In the genomic region with DNA sequence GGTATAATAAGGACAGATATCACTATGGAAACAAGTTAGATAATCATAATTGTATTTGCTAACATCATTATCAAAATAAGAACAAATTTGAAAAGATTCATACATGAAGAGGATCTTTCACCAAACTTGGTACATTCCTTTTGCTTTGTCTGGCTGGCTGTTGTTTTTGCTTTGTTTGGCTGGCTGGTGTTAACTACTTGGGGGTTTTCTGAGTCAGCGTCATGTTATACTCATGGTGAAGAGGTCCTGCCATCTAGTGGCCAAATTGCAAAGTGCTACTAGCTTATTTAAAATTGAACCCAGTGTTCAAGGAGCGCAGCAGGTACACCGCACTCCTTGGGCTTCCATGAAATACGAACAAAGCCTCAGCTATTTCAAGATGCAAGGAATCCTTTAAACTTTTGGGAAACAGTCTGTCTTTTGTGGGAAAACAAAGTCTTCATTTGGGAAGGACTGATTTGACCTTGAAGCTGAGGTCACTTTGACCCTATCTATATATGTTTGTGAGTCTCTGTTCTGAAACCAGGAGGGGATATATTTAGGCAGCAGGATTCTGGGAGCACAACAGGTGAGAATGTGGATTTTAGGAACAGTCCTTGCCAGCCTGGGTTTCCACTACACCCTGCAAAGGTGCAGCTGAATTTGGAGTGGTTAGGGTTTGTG, we compare ENCODE assay signal across 9 cellular contexts.
A peak's percentile ranks its signal among the peaks of the same experiment; 100 is the strongest.
DNase-seq lines count a peak whose midpoint lies in the region; ATAC-seq and TF ChIP-seq lines count a peak whose summit lies in the region.
"Had no signal": no experiment of that assay in that cellular context is flagged by ENCODE, and none has a peak within 500 bp of the region (broad histone marks: within the 10 kb centered on the region; RNA-seq: fewer than 3 reads in every experiment).

No MANE protein-coding gene starts in this region.

- no peaks in the 10 kb centered on the region for H3K4me1 ChIP-seq in DND-41 (ENCODE audit: insufficient read depth, low read length)
- no peaks in the 10 kb centered on the region for H3K4me1 ChIP-seq in trophoblast cell (ENCODE audit: control insufficient read depth in 1 of 2, insufficient read depth in 2 of 2, low read length in 2 of 2)

- no peak overlapping the region for H2BK5ac ChIP-seq in trophoblast cell (ENCODE audit: low read depth, low read length, poor library complexity)

- H3K18ac ChIP-seq in trophoblast cell (ENCODE audit: low read length): no peak overlapping the region

- no peaks in the 10 kb centered on the region for H3K79me2 ChIP-seq in DND-41 (ENCODE audit: insufficient read depth, low read length)
- H3K79me2 ChIP-seq in trophoblast cell (ENCODE audit: control insufficient read depth, insufficient read depth, low read length, poor library complexity): no peaks in the 10 kb centered on the region

- H2AK5ac ChIP-seq in trophoblast cell (ENCODE audit: low read length): no peak overlapping the region

- WGBS in trophoblast cell (ENCODE audit: extremely low coverage, insufficient coverage, insufficient read length): no CpG with 5 or more reads among the region's 4 CpGs

- H4K12ac ChIP-seq in trophoblast cell (ENCODE audit: low read depth, low read length): no peak overlapping the region

- H3K4me3 ChIP-seq in DND-41 (ENCODE audit: low read depth in 1 of 2, low read length in 2 of 2): no peak overlapping the region
- no peak overlapping the region for H3K4me3 ChIP-seq in trophoblast cell (ENCODE audit: low read depth, low read length)

- H3K4me3 Mint-ChIP-seq in activated T-helper 1 cell treated with anti-CD3 and anti-CD28 coated beads, Interleukin-12 subunit alpha, Interleukin-12 subunit beta, Interleukin-2, Interleukin-4 antibody, amounts not matched to agents 30 ng/mL and 10 ng/mL and 1 ng/mL, durations not matched to agents 14 hours and 24 hours and 36 hours: no peak overlapping the region
- H3K4me3 Mint-ChIP-seq: activated naive CD8-positive, alpha-beta T cell treated with anti-CD3 and anti-CD28 coated beads, Interleukin-2, amount 10 ng/mL, durations not matched to agents 7 days and 5 days had no signal

- H3K27ac ChIP-seq in DND-41 (ENCODE audit: low read length) (no peak overlapping the region), trophoblast cell (ENCODE audit: low read depth, low read length) (no peak overlapping the region)

- H3K4ac ChIP-seq in trophoblast cell (ENCODE audit: low read depth, low read length): no peak overlapping the region

- H2BK120ac ChIP-seq in trophoblast cell (ENCODE audit: insufficient read depth, low read length, poor library complexity): no peak overlapping the region

- H3K36me3 ChIP-seq in DND-41 (ENCODE audit: insufficient read depth, low read length) (no peaks in the 10 kb centered on the region), trophoblast cell (ENCODE audit: control insufficient read depth in 1 of 2, insufficient read depth in 2 of 2, low read length in 2 of 2) (no peaks in the 10 kb centered on the region)

- no peaks in the 10 kb centered on the region for H3K9me3 ChIP-seq in DND-41 (ENCODE audit: insufficient read depth, low read length, severe bottlenecking)
- no peaks in the 10 kb centered on the region for H3K9me3 ChIP-seq in trophoblast cell (ENCODE audit: insufficient read depth, low read depth, low read length)

- H2BK12ac ChIP-seq in trophoblast cell (ENCODE audit: low read length): no peak overlapping the region

- no peaks in the 10 kb centered on the region for H3K9me3 Mint-ChIP-seq in activated T-helper 1 cell treated with anti-CD3 and anti-CD28 coated beads, Interleukin-12 subunit alpha, Interleukin-12 subunit beta, Interleukin-2, Interleukin-4 antibody, amounts not matched to agents 30 ng/mL and 10 ng/mL and 1 ng/mL, durations not matched to agents 14 hours and 24 hours and 36 hours
- H3K9me3 Mint-ChIP-seq: activated naive CD8-positive, alpha-beta T cell treated with anti-CD3 and anti-CD28 coated beads, Interleukin-2, amount 10 ng/mL, durations not matched to agents 7 days and 5 days had no signal

- no peaks in the 10 kb centered on the region for H3K36me3 Mint-ChIP-seq in activated T-helper 1 cell treated with anti-CD3 and anti-CD28 coated beads, Interleukin-12 subunit alpha, Interleukin-12 subunit beta, Interleukin-2, Interleukin-4 antibody, amounts not matched to agents 30 ng/mL and 10 ng/mL and 1 ng/mL, durations not matched to agents 14 hours and 24 hours and 36 hours (ENCODE audit: low read depth)
- H3K36me3 Mint-ChIP-seq: activated naive CD8-positive, alpha-beta T cell treated with anti-CD3 and anti-CD28 coated beads, Interleukin-2, amount 10 ng/mL, durations not matched to agents 7 days and 5 days had no signal

- ATAC-seq in DND-41 (ENCODE audit: insufficient read depth, low read depth): peak; percentile 47; the same call in 1 of the 3 replicates
- ATAC-seq in HG03558 (IDR thresholded peaks at IDR 0.05; ENCODE audit: extremely low read depth, unreplicated experiment): peak; percentile 95

- H3K79me1 ChIP-seq in trophoblast cell (ENCODE audit: low read length): no peaks in the 10 kb centered on the region

- intact Hi-C loops in activated T-helper 1 cell treated with anti-CD3 and anti-CD28 coated beads, Interleukin-12 subunit alpha, Interleukin-12 subunit beta, Interleukin-2, Interleukin-4 antibody, amounts not matched to agents 30 ng/mL and 10 ng/mL and 1 ng/mL, durations not matched to agents 14 hours and 24 hours and 36 hours (cut with micrococcal nuclease): loop anchor here (1.0 to 2.0 kb wide), 2 partner anchors 40 to 360 kb away; no protein-coding TSS in a partner anchor

- peak; percentile 70 for TF ChIP-seq CTCF in DND-41 (IDR thresholded peaks at IDR 0.05; ENCODE audit: borderline replicate concordance, extremely low read depth, low read length, poor library complexity, severe bottlenecking)
- TF ChIP-seq CTCF in GM20000 (IDR thresholded peaks at IDR 0.05; ENCODE audit: extremely low read depth, missing control alignments): peak; percentile 70

- DNase-seq in DND-41 (peak; percentile 20), GM20000 (ENCODE audit: low spot score) (peak; percentile 29), NCI-H524 (lab: John Stamatoyannopoulos, UW) (peak; percentile 56 to 81), glomerular endothelial cell (ENCODE audit: extremely low read depth, low read depth, low spot score) (peak; percentile 85), trophoblast cell (peak; percentile 38 to 81)
- peak; percentile 0 for DNase-seq in activated T-helper 1 cell treated with anti-CD3 and anti-CD28 coated beads, Interleukin-12 subunit alpha, Interleukin-12 subunit beta, Interleukin-2, Interleukin-4 antibody, amounts not matched to agents 30 ng/mL and 10 ng/mL and 1 ng/mL, durations not matched to agents 14 hours and 24 hours and 36 hours (ENCODE audit: low spot score)
- DNase-seq in NK-92 treated with Interleukin-12 subunit alpha and Interleukin-12 subunit beta, amount 100 ng/mL, for 24 hours (lab: John Stamatoyannopoulos, UW): no peak
- DNase-seq: activated naive CD8-positive, alpha-beta T cell treated with anti-CD3 and anti-CD28 coated beads, Interleukin-2, amount 10 ng/mL, durations not matched to agents 7 days and 5 days had no signal

- H4K91ac ChIP-seq in trophoblast cell (ENCODE audit: low read depth, low read length): no peak overlapping the region

- H3K9ac ChIP-seq in DND-41 (ENCODE audit: low read depth, low read length): no peak overlapping the region
- no peak overlapping the region for H3K9ac ChIP-seq in trophoblast cell (ENCODE audit: low read length)

- H4K8ac ChIP-seq in trophoblast cell (ENCODE audit: low read depth, low read length): no peak overlapping the region

- no peaks in the 10 kb centered on the region for H4K20me1 ChIP-seq in DND-41 (ENCODE audit: insufficient read depth, low read length)

- no peak overlapping the region for H3K23ac ChIP-seq in trophoblast cell (ENCODE audit: low read length)

- H3K4me1 Mint-ChIP-seq in activated T-helper 1 cell treated with anti-CD3 and anti-CD28 coated beads, Interleukin-12 subunit alpha, Interleukin-12 subunit beta, Interleukin-2, Interleukin-4 antibody, amounts not matched to agents 30 ng/mL and 10 ng/mL and 1 ng/mL, durations not matched to agents 14 hours and 24 hours and 36 hours (ENCODE audit: low read depth): no peaks in the 10 kb centered on the region
- H3K4me1 Mint-ChIP-seq: activated naive CD8-positive, alpha-beta T cell treated with anti-CD3 and anti-CD28 coated beads, Interleukin-2, amount 10 ng/mL, durations not matched to agents 7 days and 5 days had no signal

- no peaks in the 10 kb centered on the region for H3K27me3 Mint-ChIP-seq in activated T-helper 1 cell treated with anti-CD3 and anti-CD28 coated beads, Interleukin-12 subunit alpha, Interleukin-12 subunit beta, Interleukin-2, Interleukin-4 antibody, amounts not matched to agents 30 ng/mL and 10 ng/mL and 1 ng/mL, durations not matched to agents 14 hours and 24 hours and 36 hours (ENCODE audit: insufficient read depth)
- H3K27me3 Mint-ChIP-seq: activated naive CD8-positive, alpha-beta T cell treated with anti-CD3 and anti-CD28 coated beads, Interleukin-2, amount 10 ng/mL, durations not matched to agents 7 days and 5 days had no signal

- no peaks in the 10 kb centered on the region for H3K27me3 ChIP-seq in DND-41 (ENCODE audit: insufficient read depth, low read length, poor library complexity)
- H3K27me3 ChIP-seq in trophoblast cell (ENCODE audit: insufficient read depth, low read length): no peaks in the 10 kb centered on the region

- H2AFZ ChIP-seq in DND-41 (ENCODE audit: low read depth, low read length) (no peak overlapping the region), trophoblast cell (ENCODE audit: insufficient read depth, low read length, poor library complexity) (no peak overlapping the region)

- no peak overlapping the region for H3K27ac Mint-ChIP-seq in activated T-helper 1 cell treated with anti-CD3 and anti-CD28 coated beads, Interleukin-12 subunit alpha, Interleukin-12 subunit beta, Interleukin-2, Interleukin-4 antibody, amounts not matched to agents 30 ng/mL and 10 ng/mL and 1 ng/mL, durations not matched to agents 14 hours and 24 hours and 36 hours
- H3K27ac Mint-ChIP-seq: activated naive CD8-positive, alpha-beta T cell treated with anti-CD3 and anti-CD28 coated beads, Interleukin-2, amount 10 ng/mL, durations not matched to agents 7 days and 5 days had no signal

- H3K14ac ChIP-seq in trophoblast cell (ENCODE audit: low read length): no peak overlapping the region

- H3K4me2 ChIP-seq in DND-41 (ENCODE audit: insufficient read depth, low read length) (no peak overlapping the region), trophoblast cell (ENCODE audit: low read length) (no peak overlapping the region)
